10 cellular contexts compared by ENCODE assay signal in the genomic region with DNA sequence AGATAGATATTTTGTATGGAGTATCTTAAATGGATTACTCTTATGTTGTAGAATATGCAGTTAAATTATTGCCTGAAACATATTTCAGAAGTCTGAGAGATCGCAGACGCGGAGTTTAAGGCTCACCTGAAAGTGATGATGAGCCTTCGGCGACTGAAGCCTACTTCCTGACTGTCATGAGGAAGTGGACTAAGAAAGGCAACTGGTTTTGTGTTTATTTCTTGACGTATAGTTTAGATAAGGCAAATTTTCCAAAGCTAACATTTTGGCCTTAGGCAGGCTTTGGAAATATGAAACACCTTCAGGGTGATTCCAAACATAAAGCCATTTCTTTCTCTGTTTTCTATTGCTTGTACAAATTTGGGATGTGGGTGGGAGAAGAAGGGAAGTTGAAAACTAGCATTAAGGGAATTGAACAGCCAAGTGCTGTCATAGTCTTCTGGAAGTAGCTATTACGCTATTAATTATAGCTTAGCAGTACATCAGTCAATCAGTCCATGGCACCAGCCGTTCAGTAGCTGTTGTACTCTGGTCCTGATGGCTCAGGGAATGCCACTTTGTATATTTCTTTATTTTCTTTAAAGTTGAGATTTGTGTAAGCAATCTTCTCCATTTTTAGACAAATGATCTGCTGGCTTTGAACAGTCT. TPM values are rescaled to one million over a fixed set of nuclear protein-coding genes. Genes with fewer than 3 reads are reported as not detected.
DNase-seq lines count a peak whose midpoint lies in the region; ATAC-seq, FAIRE-seq and TF ChIP-seq lines count a peak whose summit lies in the region.
"Had no signal": no experiment of that assay in that cellular context is flagged by ENCODE, and none has a peak within 500 bp of the region (broad histone marks: within the 10 kb centered on the region; RNA-seq: fewer than 3 reads in every experiment).

No MANE protein-coding gene starts in this region.

- no TSS peak for BruUV-seq in PC-9 (replicated peaks; lab: Mats Ljungman, UMichigan)

- peaks cover 10% of the 10 kb centered on the region; the same call in 1 of the 2 replicates for H4K20me1 ChIP-seq in PC-9 (ENCODE audit: insufficient read depth)

- peaks cover 50% of the 10 kb centered on the region for H3K79me2 ChIP-seq in PC-9 (ENCODE audit: low read depth)

- intact Hi-C loops in activated CD4-positive, alpha-beta T cell treated with anti-CD3 and anti-CD28 coated beads for 36 hours (cut with DNase I, micrococcal nuclease) = loop anchor here (1.0 to 5.0 kb wide), 3 partner anchors 110 to 531 kb away; a partner anchor contains a TSS
- intact Hi-C loops in PC-9 (cut with micrococcal nuclease; ENCODE audit: unreplicated experiment) = no loop called here

- H3K4me3 ChIP-seq in PC-9 (peak overlapping the region; percentile 61), esophagus (ENCODE audit: low read depth in 1 of 2, low read length in 2 of 2) (peak overlapping the region; percentile 38 to 75), small intestine (ENCODE audit: low read depth in 1 of 2, low read length in 2 of 2) (no peak overlapping the region)

- no peak for TF ChIP-seq CTCF in PC-9 (conservative IDR thresholded peaks at IDR 0.05)

- no peaks in the 10 kb centered on the region for H3K9me3 ChIP-seq in PC-9 (ENCODE audit: insufficient read depth, low read depth)
- H3K9me3 ChIP-seq in esophagus (ENCODE audit: control insufficient read depth in 2 of 2, insufficient read depth in 1 of 2, low read depth in 1 of 2, low read length in 1 of 2) = no peaks in the 10 kb centered on the region
- H3K9me3 ChIP-seq in small intestine (ENCODE audit: control insufficient read depth, low read depth) = no peaks in the 10 kb centered on the region

- POLR2A ChIA-PET in activated CD4-positive, alpha-beta T cell treated with anti-CD3 and anti-CD28 coated beads for 36 hours (lab: Charles Lee) = interaction anchor here (0.5 kb wide), 1 partner anchor 98 kb away, joined by 3 read pairs; no protein-coding TSS in a partner anchor
- POLR2A ChIA-PET in PC-9 (lab: Charles Lee; ENCODE audit: unreplicated experiment) = interaction anchor here (0.6 kb wide), 1 partner anchor 86 kb away, joined by 5 read pairs; no protein-coding TSS in a partner anchor

- ATAC-seq in activated CD4-positive, alpha-beta T cell treated with anti-CD3 and anti-CD28 coated beads for 36 hours = no peak
- no peak for ATAC-seq in HG03025 (IDR thresholded peaks at IDR 0.05; ENCODE audit: low FRiP score, unreplicated experiment)

- H2AFZ ChIP-seq in PC-9 = peak overlapping the region; percentile 73; the same call in 1 of the 2 replicates

- H3K27me3 ChIP-seq in PC-9 (ENCODE audit: insufficient read depth, low read depth) (no peaks in the 10 kb centered on the region), esophagus (ENCODE audit: control insufficient read depth in 1 of 2, insufficient read depth in 2 of 2, low read length in 2 of 2) (no peaks in the 10 kb centered on the region), small intestine (ENCODE audit: control insufficient read depth in 2 of 2, insufficient read depth in 2 of 2, low read length in 2 of 2) (no peaks in the 10 kb centered on the region)

- H3K4me3 Mint-ChIP-seq in activated CD4-positive, alpha-beta T cell treated with anti-CD3 and anti-CD28 coated beads for 36 hours = peak overlapping the region; percentile 62

- no peak overlapping the region for H3K27ac Mint-ChIP-seq in activated CD4-positive, alpha-beta T cell treated with anti-CD3 and anti-CD28 coated beads for 36 hours

- DNase-seq in activated CD4-positive, alpha-beta T cell treated with anti-CD3 and anti-CD28 coated beads for 36 hours = no peak
- DNase-seq in activated CD4-positive, alpha-beta T cell treated with anti-CD3 and anti-CD28 coated beads, Interleukin-2, amount 50 U/mL, for 48 hours = no peak
- DNase-seq in PC-9 = no peak
- DNase-seq in small intestine = peak; percentile 15
- no peak for DNase-seq in activated CD8-positive, alpha-beta memory T cell treated with anti-CD3 and anti-CD28 coated beads for 24 hours
- no peak for DNase-seq in GM19239 (ENCODE audit: insufficient read length, low spot score)
- DNase-seq: NCI-H1436 treated with DMSO at 0.1 percent for 48 hours; stimulated activated CD4-positive, alpha-beta T cell treated with anti-CD3 and anti-CD28 coated beads, Interleukin-2, amount 100 ng/mL, for 48 hours had no signal

- peak overlapping the region; percentile 64 for H3K27ac ChIP-seq in PC-9
- H3K27ac ChIP-seq in esophagus (ENCODE audit: low read depth in 2 of 2, low read length in 1 of 2) = peak overlapping the region; percentile 42 to 68
- no peak overlapping the region for H3K27ac ChIP-seq in small intestine (ENCODE audit: low read depth in 1 of 2, low read length in 1 of 2)

- no peaks in the 10 kb centered on the region for H3K9me3 Mint-ChIP-seq in activated CD4-positive, alpha-beta T cell treated with anti-CD3 and anti-CD28 coated beads for 36 hours (ENCODE audit: low read depth)

- H3K27me3 Mint-ChIP-seq in activated CD4-positive, alpha-beta T cell treated with anti-CD3 and anti-CD28 coated beads for 36 hours = peaks cover 40% of the 10 kb centered on the region

- peaks cover 4% of the 10 kb centered on the region for H3K4me1 Mint-ChIP-seq in activated CD4-positive, alpha-beta T cell treated with anti-CD3 and anti-CD28 coated beads for 36 hours

- CTCF ChIA-PET in activated CD4-positive, alpha-beta T cell treated with anti-CD3 and anti-CD28 coated beads for 36 hours (lab: Charles Lee) = interaction anchor here (0.5 to 0.7 kb wide), 2 partner anchors 15 to 90 kb away, joined by 3 to 4 read pairs; no protein-coding TSS in a partner anchor
- CTCF ChIA-PET in PC-9 (lab: Charles Lee) = interaction anchor here (0.7 kb wide), 1 partner anchor 11 kb away, joined by 13 read pairs; no protein-coding TSS in a partner anchor

- H3K36me3 ChIP-seq in PC-9 (ENCODE audit: low read depth) (0 out of 2 replicates have a peak, but pooled peaks cover 11% of the 10 kb centered on the region), esophagus (ENCODE audit: control insufficient read depth in 2 of 2, insufficient read depth in 2 of 2, low read length in 1 of 2) (peaks cover 0 to 2% of the 10 kb centered on the region in 2 donors), small intestine (ENCODE audit: control insufficient read depth in 2 of 2, insufficient read depth in 2 of 2, low read length in 2 of 2) (no peaks in the 10 kb centered on the region)

- no peaks in the 10 kb centered on the region for H3K36me3 Mint-ChIP-seq in activated CD4-positive, alpha-beta T cell treated with anti-CD3 and anti-CD28 coated beads for 36 hours (ENCODE audit: low read depth)

- 77 to 83% methylated on average over 8 of the region's 8 CpGs for WGBS in esophagus, 2 donors
- 54 to 78% (median 67%) methylated on average over 8 of the region's 8 CpGs for WGBS in small intestine, 3 donors

- no peak for FAIRE-seq in small intestine (lab: Jason Lieb, UNC)
- no peak for FAIRE-seq in GM19239 (lab: Jason Lieb, UNC)

- no peaks in the 10 kb centered on the region for H3K9me2 ChIP-seq in PC-9 (ENCODE audit: insufficient read depth)

- peaks cover 5% of the 10 kb centered on the region; the same call in 1 of the 2 replicates for H3F3A ChIP-seq in PC-9 (ENCODE audit: insufficient read depth, low read depth)

- peak overlapping the region; percentile 77 for H3K4me2 ChIP-seq in PC-9

- H3K4me1 ChIP-seq in PC-9 (replicated peaks; ENCODE audit: insufficient read depth) (peaks cover 19% of the 10 kb centered on the region), esophagus (ENCODE audit: control insufficient read depth in 2 of 2, insufficient read depth in 2 of 2, low read length in 1 of 2) (peaks cover 0 to 3% of the 10 kb centered on the region in 2 donors), small intestine (ENCODE audit: control insufficient read depth in 2 of 2, insufficient read depth in 1 of 2, low read depth in 1 of 2, low read length in 1 of 2) (no peaks in the 10 kb centered on the region)

RNA-seq across cellular contexts. Expression of a gene that starts 1.5 kb away (rescaled TPM):
- under 1 TPM; 0.27 to 0.53 TPM for total RNA-seq in activated CD4-positive, alpha-beta T cell treated with anti-CD3 and anti-CD28 coated beads for 36 hours
- total RNA-seq in PC-9 (2021) = 8.6 and 10.6 TPM in 2 replicates
- polyA plus RNA-seq in esophagus (10 to 100 TPM; 61.8 to 94.7 TPM), small intestine (under 1 TPM; 0.45 to 0.73 (median 0.54) TPM)

Comparison
In these comparisons a context has a peak if more than half of its experiments do, and no peak if none do; other contexts are left out.
1. H3K27ac ChIP-seq: peak in PC-9 (single experiment) and esophagus (2 of 2); none in small intestine (0 of 2).
2. H3K4me3 ChIP-seq: peak in PC-9 (single experiment) and esophagus (2 of 2); none in small intestine (0 of 2).